2 cellular contexts compared by ENCODE assay signal in genomic region chr6:35365599-35366596, GRCh38.
TF ChIP-seq lines count a peak whose summit lies in the region.

No MANE protein-coding gene starts in this region.

TF ChIP-seq in IMR-90, 13 proteins besides CTCF, POLR2A, EP300 and RAD21:
- TF ChIP-seq ELK1 (IDR thresholded peaks at IDR 0.05; ENCODE audit: borderline replicate concordance, low read depth, low read length), result no peak
- no peak for TF ChIP-seq CEBPB (IDR thresholded peaks at IDR 0.05; ENCODE audit: low read depth, low read length)
- TF ChIP-seq RCOR1 (IDR thresholded peaks at IDR 0.05; ENCODE audit: insufficient replicate concordance, low read length), result no peak
- TF ChIP-seq MAZ (IDR thresholded peaks at IDR 0.05; ENCODE audit: borderline replicate concordance, low read depth, low read length), result no peak
- no peak for TF ChIP-seq USF2 (IDR thresholded peaks at IDR 0.05; ENCODE audit: low read depth, low read length)
- TF ChIP-seq NFE2L2 (IDR thresholded peaks at IDR 0.05; ENCODE audit: low read depth, low read length), result no peak
- no peak for TF ChIP-seq CHD1 (IDR thresholded peaks at IDR 0.05; ENCODE audit: low read depth, low read length)
- no peak for TF ChIP-seq MXI1 (IDR thresholded peaks at IDR 0.05; ENCODE audit: borderline replicate concordance, low read depth, low read length)
- no peak for TF ChIP-seq RFX5 (IDR thresholded peaks at IDR 0.05; ENCODE audit: low read depth, low read length)
- TF ChIP-seq BHLHE40 (IDR thresholded peaks at IDR 0.05; ENCODE audit: low read depth, low read length), result no peak
- no peak for TF ChIP-seq SMC3 (IDR thresholded peaks at IDR 0.05; ENCODE audit: low read depth, low read length)
- TF ChIP-seq FOS (IDR thresholded peaks at IDR 0.05; ENCODE audit: low read depth, low read length), result no peak
- no peak for TF ChIP-seq MAFK (IDR thresholded peaks at IDR 0.05; ENCODE audit: low read depth, low read length)

TF ChIP-seq in SK-N-SH, 30 proteins besides CTCF, POLR2A, EP300 and RAD21:
- TF ChIP-seq SMC3 (IDR thresholded peaks at IDR 0.05; ENCODE audit: low read depth, low read length) (no peak), GABPA (IDR thresholded peaks at IDR 0.05; ENCODE audit: low read depth) (no peak), RFX5 (IDR thresholded peaks at IDR 0.05; ENCODE audit: low read length) (no peak)
